14 cellular contexts compared by ENCODE assay signal in genomic region chr2:221716434-221717303, GRCh38.
DNase-seq lines count a peak whose midpoint lies in the region; ATAC-seq and TF ChIP-seq lines count a peak whose summit lies in the region.
"Had no signal": no experiment of that assay in that cellular context is flagged by ENCODE, and none has a peak within 500 bp of the region (broad histone marks: within the 10 kb centered on the region; RNA-seq: fewer than 3 reads in every experiment).

No MANE protein-coding gene starts in this region.

- H3K27ac ChIP-seq in ACC112 (ENCODE audit: low read depth, low read length) (peak overlapping the region; percentile 78), RWPE1 (no peak overlapping the region)
- H3K27ac ChIP-seq: KMS-11 had no signal

- POLR2A ChIA-PET in RWPE1 (lab: Yijun Ruan, JAX; ENCODE audit: low non-redundant PET): no interaction called here

- no peaks in the 10 kb centered on the region for H3K79me2 ChIP-seq in ACC112 (ENCODE audit: control insufficient read depth, insufficient read depth, low read length, unreplicated experiment)

- CTCF ChIA-PET in RWPE1 (lab: Yijun Ruan, JAX): no interaction called here

- no peak for ATAC-seq in HG03469 (IDR thresholded peaks at IDR 0.05; ENCODE audit: unreplicated experiment)

- H3K4me3 ChIP-seq in ACC112 (ENCODE audit: low read depth, low read length): no peak overlapping the region

- H2AFZ ChIP-seq in ACC112 (ENCODE audit: low read length, unreplicated experiment): peak overlapping the region; percentile 29

- no peaks in the 10 kb centered on the region for H3K36me3 ChIP-seq in ACC112 (ENCODE audit: insufficient read depth, low read length)

- peaks cover 13% of the 10 kb centered on the region for H3K4me1 ChIP-seq in ACC112 (ENCODE audit: control insufficient read depth, insufficient read depth, low read length, unreplicated experiment)

- TF ChIP-seq CTCF in RWPE1 (conservative IDR thresholded peaks at IDR 0.05; ENCODE audit: low read depth): no peak

- H3K27me3 ChIP-seq in ACC112 (ENCODE audit: insufficient read depth, low read length): no peaks in the 10 kb centered on the region

- peak; percentile 21 for DNase-seq in H4 (ENCODE audit: low spot score)
- peak; percentile 78 for DNase-seq in RWPE1 (ENCODE audit: low spot score)
- peak; percentile 52 for DNase-seq in glomerular visceral epithelial cell (ENCODE audit: extremely low spot score)
- no peak for DNase-seq in activated CD4-positive, CD25-positive, alpha-beta regulatory T cell treated with anti-CD3 and anti-CD28 coated beads, Interleukin-2, amount 50 U/mL, for 72 hours
- DNase-seq in NCI-H2107 treated with DMSO at 0.1 percent for 48 hours (lab: John Stamatoyannopoulos, UW; ENCODE audit: unreplicated experiment): no peak
- no peak for DNase-seq in anterior cingulate cortex (lab: John Stamatoyannopoulos, UW)
- DNase-seq: activated naive CD4-positive, alpha-beta T cell treated with anti-CD3 and anti-CD28 coated beads, Interleukin-2, amount 10 ng/mL, durations not matched to agents 7 days and 5 days; NCI-H187 treated with DMSO at 0.1 percent for 48 hours; stimulated activated CD4-positive, alpha-beta T cell treated with anti-CD3 and anti-CD28 coated beads, Interleukin-4, amount 100 ng/mL, for 4 hours; stimulated activated naive CD4-positive, alpha-beta T cell; T-helper 9 cell had no signal

Comparison
In these comparisons a context has a peak if more than half of its experiments do, and no peak if none do; other contexts are left out.
1. DNase-seq: peak in H4 (single experiment), RWPE1 (single experiment) and glomerular visceral epithelial cell (single experiment); none in activated CD4-positive, CD25-positive, alpha-beta regulatory T cell treated with anti-CD3 and anti-CD28 coated beads, Interleukin-2, amount 50 U/mL, for 72 hours (single experiment), NCI-H2107 treated with DMSO at 0.1 percent for 48 hours (single experiment) and anterior cingulate cortex (0 of 58).